In genomic region chr6:44442833-44443444, GRCh38 we compare ENCODE assay signal across 25 cellular contexts. TPM values are rescaled to one million over a fixed set of nuclear protein-coding genes. Genes with fewer than 3 reads are reported as not detected.
A peak's percentile ranks its signal among the peaks of the same experiment; 100 is the strongest.
DNase-seq lines count a peak whose midpoint lies in the region; ATAC-seq, FAIRE-seq and TF ChIP-seq lines count a peak whose summit lies in the region.
"Had no signal": no experiment of that assay in that cellular context is flagged by ENCODE, and none has a peak within 500 bp of the region (broad histone marks: within the 10 kb centered on the region; RNA-seq: fewer than 3 reads in every experiment).

No MANE protein-coding gene starts in this region.

- peak; percentile 9 for TF ChIP-seq CTCF in CD4-positive, alpha-beta T cell (IDR thresholded peaks at IDR 0.05)
- no peak for TF ChIP-seq CTCF in K562 (IDR thresholded peaks at IDR 0.05 in 2 of 3, conservative IDR thresholded peaks at IDR 0.05 in 1 of 3; ENCODE audit: insufficient read depth in 2 of 3, low read depth in 1 of 3, low read length in 3 of 3)

- in situ Hi-C loops in K562 (cut with MboI) = no loop called here

- peaks cover 12% of the 10 kb centered on the region for H3K9me3 ChIP-seq in CD4-positive, alpha-beta T cell (ENCODE audit: control insufficient read depth, low read length)
- H3K9me3 ChIP-seq in K562 (replicated peaks; ENCODE audit: control insufficient read depth, insufficient read depth, low read depth, low read length) = no peaks in the 10 kb centered on the region
- H3K9me3 ChIP-seq: BE2C had no signal

- intact Hi-C loops in activated naive CD4-positive, alpha-beta T cell treated with anti-CD3 and anti-CD28 coated beads for 36 hours (cut with micrococcal nuclease) = no loop called here
- intact Hi-C loops in CD4-positive, alpha-beta T cell (cut with DNase I, micrococcal nuclease) = no loop called here
- intact Hi-C loops in K562 (cut with micrococcal nuclease) = no loop called here

- H3K36me3 Mint-ChIP-seq in activated naive CD4-positive, alpha-beta T cell treated with anti-CD3 and anti-CD28 coated beads, Interleukin-2, amount 50 U/mL, for 24 hours = peaks cover 47% of the 10 kb centered on the region
- H3K36me3 Mint-ChIP-seq in activated naive CD4-positive, alpha-beta T cell treated with anti-CD3 and anti-CD28 coated beads for 36 hours (ENCODE audit: low read depth) = peaks cover 43% of the 10 kb centered on the region
- peaks cover 94% of the 10 kb centered on the region for H3K36me3 Mint-ChIP-seq in CD4-positive, alpha-beta T cell (ENCODE audit: low read depth)
- peaks cover 65% of the 10 kb centered on the region for H3K36me3 Mint-ChIP-seq in activated T-cell treated with anti-CD3 and anti-CD28 coated beads, Interleukin-2, amount 50 U/mL, for 4 hours (ENCODE audit: insufficient read depth)

- no peaks in the 10 kb centered on the region for H3K9me1 ChIP-seq in K562 (ENCODE audit: control insufficient read depth, insufficient read depth, low read length)

- H4K20me1 ChIP-seq in K562 (replicated peaks; ENCODE audit: control insufficient read depth, insufficient read depth, low read length) = no peaks in the 10 kb centered on the region

- no peaks in the 10 kb centered on the region for H3K27me3 ChIP-seq in CD4-positive, alpha-beta T cell (ENCODE audit: control insufficient read depth, insufficient read depth, low read length)
- H3K27me3 ChIP-seq in K562 (ENCODE audit: control insufficient read depth in 2 of 2, insufficient read depth in 2 of 2, low read length in 2 of 2) = no peaks in the 10 kb centered on the region
- H3K27me3 ChIP-seq: BE2C; BLaER1 treated with 17β-estradiol and CSF1 and Interleukin-3, amounts not matched to agents 10 nM and 100 nM had no signal

- no peak overlapping the region for H3K9ac ChIP-seq in K562 (ENCODE audit: insufficient read depth in 1 of 2, low read depth in 2 of 2, low read length in 2 of 2)
- H3K9ac ChIP-seq: BLaER1 treated with 17β-estradiol and CSF1 and Interleukin-3, amounts not matched to agents 10 nM and 100 nM; GM23248 had no signal

- CTCF ChIA-PET in activated naive CD4-positive, alpha-beta T cell treated with anti-CD3 and anti-CD28 coated beads for 36 hours (lab: Charles Lee) = interaction anchor here (0.6 to 2.1 kb wide), 6 partner anchors 13 to 1221 kb away, joined by 3 to 6 read pairs (median 4); no protein-coding TSS in a partner anchor
- CTCF ChIA-PET in CD4-positive, alpha-beta T cell (lab: Charles Lee) = no interaction called here
- CTCF ChIA-PET in K562 (lab: Yijun Ruan, JAX; ENCODE audit: low intra/inter-chr PET ratio) = no interaction called here

- DNase-seq in activated naive CD4-positive, alpha-beta T cell treated with anti-CD3 and anti-CD28 coated beads for 36 hours = no peak
- no peak for DNase-seq in CD4-positive, alpha-beta T cell
- DNase-seq in K562 (ENCODE audit: extremely low read depth in 1 of 4, low spot score in 3 of 4) = no peak
- DNase-seq in erythroblast (lab: John Stamatoyannopoulos, UW) = peak; percentile 6 to 26
- no peak for DNase-seq in activated T-cell treated with anti-CD3 and anti-CD28 coated beads, Interleukin-2, amount 50 U/mL, for 4 hours
- no peak for DNase-seq in activated T-cell treated with anti-CD3 and anti-CD28 coated beads, Interleukin-2, amount 50 U/mL, for 1 hour
- DNase-seq: BE2C; Caco-2; CD8-positive, alpha-beta T cell; DMS 273 treated with DMSO at 0.1 percent for 48 hours; DMS79; EL; GDM1; GM23248; H7; HCEC 1CT had no signal

- no peak for ATAC-seq in CD4-positive, alpha-beta T cell (ENCODE audit: poor library complexity)
- no peak for ATAC-seq in K562
- ATAC-seq in activated T-cell treated with anti-CD3 and anti-CD28 coated beads, Interleukin-2, amount 50 U/mL, for 4 hours = no peak
- no peak for ATAC-seq in HG02763 (IDR thresholded peaks at IDR 0.05; ENCODE audit: unreplicated experiment)
- ATAC-seq: CD8-positive, alpha-beta T cell; GM12878 had no signal

- POLR2A ChIA-PET in CD4-positive, alpha-beta T cell (lab: Charles Lee) = no interaction called here
- POLR2A ChIA-PET in K562 (lab: Yijun Ruan, JAX) = interaction anchor here (0.8 kb wide), 1 partner anchor 21 kb away, joined by 3 read pairs; no protein-coding TSS in a partner anchor

- no peak for TF ChIP-seq RAD21 in K562 (CRISPR knock-in tag; conservative IDR thresholded peaks at IDR 0.05 in 1 of 2, IDR thresholded peaks at IDR 0.05 in 1 of 2)

- FAIRE-seq in K562 (lab: Jason Lieb, UNC) = no peak
- FAIRE-seq: A204.1, D721Med, GM12878, GM19239, H1 had no signal

- H3K27ac Mint-ChIP-seq in activated naive CD4-positive, alpha-beta T cell treated with anti-CD3 and anti-CD28 coated beads, Interleukin-2, amount 50 U/mL, for 24 hours = peak overlapping the region; percentile 59
- H3K27ac Mint-ChIP-seq in activated naive CD4-positive, alpha-beta T cell treated with anti-CD3 and anti-CD28 coated beads for 36 hours = no peak overlapping the region
- no peak overlapping the region for H3K27ac Mint-ChIP-seq in CD4-positive, alpha-beta T cell
- H3K27ac Mint-ChIP-seq: CD8-positive, alpha-beta T cell had no signal

- no peaks in the 10 kb centered on the region for H3K27me3 Mint-ChIP-seq in activated naive CD4-positive, alpha-beta T cell treated with anti-CD3 and anti-CD28 coated beads, Interleukin-2, amount 50 U/mL, for 24 hours
- no peaks in the 10 kb centered on the region for H3K27me3 Mint-ChIP-seq in activated naive CD4-positive, alpha-beta T cell treated with anti-CD3 and anti-CD28 coated beads for 36 hours (ENCODE audit: low read depth)
- H3K27me3 Mint-ChIP-seq in CD4-positive, alpha-beta T cell = no peaks in the 10 kb centered on the region
- H3K27me3 Mint-ChIP-seq in activated T-cell treated with anti-CD3 and anti-CD28 coated beads, Interleukin-2, amount 50 U/mL, for 4 hours (ENCODE audit: low read depth) = no peaks in the 10 kb centered on the region

- H3K4me1 ChIP-seq in K562 (replicated peaks in 1 of 2; ENCODE audit: control insufficient read depth in 2 of 2, insufficient read depth in 2 of 2, low read length in 2 of 2) = no peaks in the 10 kb centered on the region; a peak in 1 of 5 replicates
- H3K4me1 ChIP-seq: BLaER1 treated with 17β-estradiol and CSF1 and Interleukin-3, amounts not matched to agents 10 nM and 100 nM; Caco-2 had no signal

- H3K9me3 Mint-ChIP-seq in activated naive CD4-positive, alpha-beta T cell treated with anti-CD3 and anti-CD28 coated beads, Interleukin-2, amount 50 U/mL, for 24 hours = peaks cover 7% of the 10 kb centered on the region
- peaks cover 19% of the 10 kb centered on the region for H3K9me3 Mint-ChIP-seq in activated naive CD4-positive, alpha-beta T cell treated with anti-CD3 and anti-CD28 coated beads for 36 hours
- peaks cover 12% of the 10 kb centered on the region for H3K9me3 Mint-ChIP-seq in CD4-positive, alpha-beta T cell
- H3K9me3 Mint-ChIP-seq in activated T-cell treated with anti-CD3 and anti-CD28 coated beads, Interleukin-2, amount 50 U/mL, for 4 hours = peaks cover 19% of the 10 kb centered on the region

- H3K27ac ChIP-seq in CD4-positive, alpha-beta T cell (ENCODE audit: low read depth, low read length) = no peak overlapping the region
- no peak overlapping the region for H3K27ac ChIP-seq in K562 (ENCODE audit: extremely low read depth, low read depth, low read length)
- H3K27ac ChIP-seq: 22Rv1; BLaER1 treated with 17β-estradiol and CSF1 and Interleukin-3, amounts not matched to agents 10 nM and 100 nM; GM23248 had no signal

- TF ChIP-seq POLR2A in K562 (conservative IDR thresholded peaks at IDR 0.05) (no peak), erythroblast (IDR thresholded peaks at IDR 0.05; ENCODE audit: low read length) (no peak)

- peaks cover 54% of the 10 kb centered on the region for H3K36me3 ChIP-seq in K562 (ENCODE audit: control insufficient read depth, insufficient read depth, low read length)

- no peak for TF ChIP-seq EP300 in K562 (IDR thresholded peaks at IDR 0.05; ENCODE audit: low read length)

- H3K4me3 ChIP-seq in K562 = no peak overlapping the region
- H3K4me3 ChIP-seq: GM12878, GM23248 had no signal

- no peak overlapping the region for H3K4me2 ChIP-seq in K562 (ENCODE audit: insufficient read depth, low read length)
- H3K4me2 ChIP-seq: BLaER1 treated with 17β-estradiol and CSF1 and Interleukin-3, amounts not matched to agents 10 nM and 100 nM had no signal

- no peak overlapping the region for H2AFZ ChIP-seq in K562 (ENCODE audit: low read depth, low read length)
- H2AFZ ChIP-seq: GM23248 had no signal

- H3K4me3 Mint-ChIP-seq in activated naive CD4-positive, alpha-beta T cell treated with anti-CD3 and anti-CD28 coated beads, Interleukin-2, amount 50 U/mL, for 24 hours = no peak overlapping the region
- H3K4me3 Mint-ChIP-seq in activated naive CD4-positive, alpha-beta T cell treated with anti-CD3 and anti-CD28 coated beads for 36 hours = no peak overlapping the region
- no peak overlapping the region for H3K4me3 Mint-ChIP-seq in CD4-positive, alpha-beta T cell
- no peak overlapping the region for H3K4me3 Mint-ChIP-seq in activated T-cell treated with anti-CD3 and anti-CD28 coated beads, Interleukin-2, amount 50 U/mL, for 4 hours
- H3K4me3 Mint-ChIP-seq: CD8-positive, alpha-beta T cell had no signal

- peaks cover 13% of the 10 kb centered on the region for H3K4me1 Mint-ChIP-seq in activated naive CD4-positive, alpha-beta T cell treated with anti-CD3 and anti-CD28 coated beads, Interleukin-2, amount 50 U/mL, for 24 hours
- no peaks in the 10 kb centered on the region for H3K4me1 Mint-ChIP-seq in activated naive CD4-positive, alpha-beta T cell treated with anti-CD3 and anti-CD28 coated beads for 36 hours (ENCODE audit: low read depth)
- H3K4me1 Mint-ChIP-seq in CD4-positive, alpha-beta T cell (ENCODE audit: low read depth) = no peaks in the 10 kb centered on the region
- H3K4me1 Mint-ChIP-seq in activated T-cell treated with anti-CD3 and anti-CD28 coated beads, Interleukin-2, amount 50 U/mL, for 4 hours (ENCODE audit: low read depth) = peaks cover 3% of the 10 kb centered on the region

- no TSS peak for BruUV-seq in K562 (replicated peaks; lab: Mats Ljungman, UMichigan)

- H3K79me2 ChIP-seq in K562 (ENCODE audit: control insufficient read depth, insufficient read depth, low read length) = peaks cover 12% of the 10 kb centered on the region

RNA-seq across cellular contexts. Expression of gene CDC5L, which starts 55.4 kb away (rescaled TPM):
- total RNA-seq in activated naive CD4-positive, alpha-beta T cell treated with anti-CD3 and anti-CD28 coated beads for 36 hours = 10 to 100 TPM; 17.9 to 18.8 TPM
- 10 to 100 TPM; 18.9 to 19.9 TPM for total RNA-seq in CD4-positive, alpha-beta T cell
- 9.6 and 23.7 TPM in 2 replicates for total RNA-seq in K562 (2011; cell fraction: chromatin; rRNA removed; ENCODE audit: low replicate concordance)
- 7.2 and 7.6 TPM in 2 replicates for total RNA-seq in K562 (2011; cell fraction: nucleolus; rRNA removed)
- total RNA-seq in K562 (2011; cell fraction: nucleoplasm; rRNA removed) = 11.3 and 12.1 TPM in 2 replicates
- total RNA-seq in K562 (2014; rRNA removed) (26.0 and 26.4 TPM in 2 replicates), K562 (2014; rRNA removed; fragmentation: Illumina TruSeq; extraction: Trizol) (42.6 and 51.3 TPM in 2 replicates), K562 (2015; rRNA removed; fragmentation: Illumina TruSeq; extraction: Trizol) (40.5 and 44.2 TPM in 2 replicates), K562 (2021) (28.6 and 29.9 TPM in 2 replicates)
- polyA plus RNA-seq in K562 (2011; rRNA removed) (21.3 and 31.3 TPM in 2 replicates), K562 (2014; fragmentation: Illumina TruSeq; extraction: Trizol) (29.4 and 33.9 TPM in 2 replicates), K562 (2014; fragmentation: Nextera tagmentation; extraction: Ambion mirVana) (10 to 100 TPM; 23.5 to 30.8 TPM), K562 (2014; rRNA removed) (20.4 and 22.3 TPM in 2 replicates)
- 7.9 and 9.8 TPM in 2 replicates for polyA plus RNA-seq in K562 (2011; cell fraction: cytosol; rRNA removed)
- polyA plus RNA-seq in K562 (2011; cell fraction: nucleus; rRNA removed) = 6.9 and 8.7 TPM in 2 replicates
- polyA plus RNA-seq in K562 (2012) = 18.2 and 20.2 TPM in 2 replicates
- 41.8 and 42.8 TPM in 2 replicates for polyA minus RNA-seq in K562 (2011; rRNA and poly(A)+ RNA removed)
- 14.1 and 17.6 TPM in 2 replicates for polyA minus RNA-seq in K562 (2011; cell fraction: cytosol; rRNA and poly(A)+ RNA removed)
- polyA minus RNA-seq in K562 (2011; cell fraction: nucleus; rRNA and poly(A)+ RNA removed) = 11.4 and 22.5 TPM in 2 replicates
- total RNA-seq in activated T-cell treated with anti-CD3 and anti-CD28 coated beads, Interleukin-2, amount 50 U/mL, for 4 hours = 10 to 100 TPM; 23.5 to 24.5 (median 23.9) TPM

Comparison
In these comparisons a context has a peak if more than half of its experiments do, and no peak if none do; other contexts are left out.
1. DNase-seq: peak in erythroblast (2 of 2); none in activated naive CD4-positive, alpha-beta T cell treated with anti-CD3 and anti-CD28 coated beads for 36 hours (single experiment), CD4-positive, alpha-beta T cell (0 of 10), K562 (0 of 4), activated T-cell treated with anti-CD3 and anti-CD28 coated beads, Interleukin-2, amount 50 U/mL, for 4 hours (single experiment) and activated T-cell treated with anti-CD3 and anti-CD28 coated beads, Interleukin-2, amount 50 U/mL, for 1 hour (single experiment).